In the genomic region with DNA sequence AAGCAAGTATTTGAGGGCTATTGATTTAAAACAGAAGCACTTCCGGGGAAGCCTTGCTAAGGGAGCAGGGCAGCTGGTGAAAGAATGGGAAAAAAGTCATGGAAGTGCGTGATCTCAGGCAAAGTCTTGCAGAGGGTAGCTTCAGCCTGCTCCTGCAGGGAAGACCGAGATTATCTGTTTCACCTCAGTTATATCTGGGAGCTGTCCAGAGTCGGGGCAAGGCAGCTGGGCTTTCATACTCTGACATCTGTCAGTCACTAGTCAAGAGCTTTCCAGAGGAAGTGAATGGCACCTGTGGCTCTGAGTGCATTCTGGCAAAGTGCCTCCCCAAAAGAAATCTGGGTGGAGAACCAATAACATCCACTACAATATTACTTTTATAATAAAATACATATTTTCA, we compare ENCODE assay signal across 15 cellular contexts. TPM values are rescaled to one million over a fixed set of nuclear protein-coding genes. Genes with fewer than 3 reads are reported as not detected.
A peak's percentile ranks its signal among the peaks of the same experiment; 100 is the strongest.
DNase-seq lines count a peak whose midpoint lies in the region; ATAC-seq and TF ChIP-seq lines count a peak whose summit lies in the region.
"Had no signal": no experiment of that assay in that cellular context is flagged by ENCODE, and none has a peak within 500 bp of the region (broad histone marks: within the 10 kb centered on the region; RNA-seq: fewer than 3 reads in every experiment).

No MANE protein-coding gene starts in this region.

- H3K4me2 ChIP-seq in neural progenitor cell, result no peak overlapping the region

- H3K36me3 Mint-ChIP-seq in neural progenitor cell, result no peaks in the 10 kb centered on the region
- H3K36me3 Mint-ChIP-seq: CD14-positive monocyte; CD8-positive, alpha-beta T cell had no signal

- no peak for TF ChIP-seq RAD21 in Ishikawa (IDR thresholded peaks at IDR 0.05; ENCODE audit: low read depth)

- no peak for ATAC-seq in lower lobe of right lung
- ATAC-seq: CD8-positive, alpha-beta T cell; HepG2 had no signal

- H3K27me3 Mint-ChIP-seq in neural progenitor cell (ENCODE audit: insufficient read depth, low read depth), result no peaks in the 10 kb centered on the region

- H3K4me3 Mint-ChIP-seq in neural progenitor cell, result no peak overlapping the region
- H3K4me3 Mint-ChIP-seq: CD14-positive monocyte; CD8-positive, alpha-beta T cell; H9 had no signal

- H3K9ac ChIP-seq in neural progenitor cell, result no peak overlapping the region

- H3K79me2 ChIP-seq in neural progenitor cell (ENCODE audit: low read depth), result peaks cover 32% of the 10 kb centered on the region

- no peak overlapping the region for H2AFZ ChIP-seq in neural progenitor cell (replicated peaks)

- peaks cover 16% of the 10 kb centered on the region for H3K4me1 ChIP-seq in neural progenitor cell
- H3K4me1 ChIP-seq in lower lobe of right lung, result no peaks in the 10 kb centered on the region

- TF ChIP-seq CTCF in neural progenitor cell (IDR thresholded peaks at IDR 0.05) (no peak), lower lobe of right lung (IDR thresholded peaks at IDR 0.05) (no peak)

- intact Hi-C loops in lower lobe of right lung (cut with DNase I), result no loop called here

- H3K4me1 Mint-ChIP-seq in neural progenitor cell, result peaks cover 4% of the 10 kb centered on the region
- H3K4me1 Mint-ChIP-seq: CD14-positive monocyte had no signal

- H3K9me3 ChIP-seq in neural progenitor cell (ENCODE audit: low read depth), result no peaks in the 10 kb centered on the region
- H3K9me3 ChIP-seq in lower lobe of right lung, result no peaks in the 10 kb centered on the region

- H3K9me3 Mint-ChIP-seq in neural progenitor cell, result no peaks in the 10 kb centered on the region
- H3K9me3 Mint-ChIP-seq: CD14-positive monocyte; CD8-positive, alpha-beta T cell; H9 had no signal

- H3K27me3 ChIP-seq in neural progenitor cell, result no peaks in the 10 kb centered on the region
- H3K27me3 ChIP-seq in lower lobe of right lung (ENCODE audit: low read depth), result no peaks in the 10 kb centered on the region

- peak; percentile 20 for DNase-seq in DMS 273 (lab: John Stamatoyannopoulos, UW; ENCODE audit: unreplicated experiment)
- DNase-seq in DMS 273 treated with DMSO at 0.1 percent for 48 hours (lab: John Stamatoyannopoulos, UW), result no peak
- peak; percentile 47 for DNase-seq in DMS53 (lab: John Stamatoyannopoulos, UW)
- peak; percentile 34 for DNase-seq in neural progenitor cell (ENCODE audit: low spot score)
- DNase-seq in lower lobe of right lung, result no peak
- no peak for DNase-seq in GM19240 (ENCODE audit: insufficient read length, low spot score)
- DNase-seq: CD8-positive, alpha-beta T cell; COR-L47; DMS79; GOT3; H9 had no signal

- H3K4me3 ChIP-seq in neural progenitor cell (no peak overlapping the region), lower lobe of right lung (no peak overlapping the region)

- no peak for TF ChIP-seq EP300 in Ishikawa (IDR thresholded peaks at IDR 0.05; ENCODE audit: borderline replicate concordance)

- no peaks in the 10 kb centered on the region for H3F3A ChIP-seq in neural progenitor cell (ENCODE audit: low read depth)

- H4K20me1 ChIP-seq in neural progenitor cell (ENCODE audit: low read depth), result no peaks in the 10 kb centered on the region

- H3K27ac Mint-ChIP-seq in neural progenitor cell, result no peak overlapping the region
- H3K27ac Mint-ChIP-seq: CD14-positive monocyte; CD8-positive, alpha-beta T cell had no signal

- H3K27ac ChIP-seq in neural progenitor cell (no peak overlapping the region), lower lobe of right lung (no peak overlapping the region)
- H3K27ac ChIP-seq: 22Rv1 had no signal

- no peaks in the 10 kb centered on the region for H3K36me3 ChIP-seq in neural progenitor cell
- H3K36me3 ChIP-seq in lower lobe of right lung, result no peaks in the 10 kb centered on the region

TF ChIP-seq in Ishikawa, 13 proteins besides CTCF, POLR2A, EP300 and RAD21:
- TF ChIP-seq, protein P1, sequence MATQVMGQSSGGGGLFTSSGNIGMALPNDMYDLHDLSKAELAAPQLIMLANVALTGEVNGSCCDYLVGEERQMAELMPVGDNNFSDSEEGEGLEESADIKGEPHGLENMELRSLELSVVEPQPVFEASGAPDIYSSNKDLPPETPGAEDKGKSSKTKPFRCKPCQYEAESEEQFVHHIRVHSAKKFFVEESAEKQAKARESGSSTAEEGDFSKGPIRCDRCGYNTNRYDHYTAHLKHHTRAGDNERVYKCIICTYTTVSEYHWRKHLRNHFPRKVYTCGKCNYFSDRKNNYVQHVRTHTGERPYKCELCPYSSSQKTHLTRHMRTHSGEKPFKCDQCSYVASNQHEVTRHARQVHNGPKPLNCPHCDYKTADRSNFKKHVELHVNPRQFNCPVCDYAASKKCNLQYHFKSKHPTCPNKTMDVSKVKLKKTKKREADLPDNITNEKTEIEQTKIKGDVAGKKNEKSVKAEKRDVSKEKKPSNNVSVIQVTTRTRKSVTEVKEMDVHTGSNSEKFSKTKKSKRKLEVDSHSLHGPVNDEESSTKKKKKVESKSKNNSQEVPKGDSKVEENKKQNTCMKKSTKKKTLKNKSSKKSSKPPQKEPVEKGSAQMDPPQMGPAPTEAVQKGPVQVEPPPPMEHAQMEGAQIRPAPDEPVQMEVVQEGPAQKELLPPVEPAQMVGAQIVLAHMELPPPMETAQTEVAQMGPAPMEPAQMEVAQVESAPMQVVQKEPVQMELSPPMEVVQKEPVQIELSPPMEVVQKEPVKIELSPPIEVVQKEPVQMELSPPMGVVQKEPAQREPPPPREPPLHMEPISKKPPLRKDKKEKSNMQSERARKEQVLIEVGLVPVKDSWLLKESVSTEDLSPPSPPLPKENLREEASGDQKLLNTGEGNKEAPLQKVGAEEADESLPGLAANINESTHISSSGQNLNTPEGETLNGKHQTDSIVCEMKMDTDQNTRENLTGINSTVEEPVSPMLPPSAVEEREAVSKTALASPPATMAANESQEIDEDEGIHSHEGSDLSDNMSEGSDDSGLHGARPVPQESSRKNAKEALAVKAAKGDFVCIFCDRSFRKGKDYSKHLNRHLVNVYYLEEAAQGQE (IDR thresholded peaks at IDR 0.05; ENCODE audit: low read depth), result peak; percentile 54
- no peak for TF ChIP-seq CREB1 (IDR thresholded peaks at IDR 0.05; ENCODE audit: low read depth)

RNA-seq across cellular contexts. Expression of a gene that starts 8.7 kb away (rescaled TPM):
- total RNA-seq in neural progenitor cell (ENCODE audit: low replicate concordance), result 2.7 and 4.3 TPM in 2 replicates
- total RNA-seq in lower lobe of right lung, result not detected
- total RNA-seq: CD8-positive, alpha-beta T cell; HepG2 had no signal

Comparison
In these comparisons a context has a peak if more than half of its experiments do, and no peak if none do; other contexts are left out.
1. DNase-seq: peak in DMS 273 (single experiment), DMS53 (single experiment) and neural progenitor cell (single experiment); none in DMS 273 treated with DMSO at 0.1 percent for 48 hours (single experiment), lower lobe of right lung (single experiment) and GM19240 (single experiment).